Comparison of ENCODE assay signal across 8 cellular contexts in genomic region chr3:124860599-124860998, GRCh38. TPM values are rescaled to one million over a fixed set of nuclear protein-coding genes. Genes with fewer than 3 reads are reported as not detected.
DNase-seq lines count a peak whose midpoint lies in the region; ATAC-seq, FAIRE-seq and TF ChIP-seq lines count a peak whose summit lies in the region.
"Had no signal": no experiment of that assay in that cellular context is flagged by ENCODE, and none has a peak within 500 bp of the region (broad histone marks: within the 10 kb centered on the region; RNA-seq: fewer than 3 reads in every experiment).

No MANE protein-coding gene starts in this region.

- H3K36me3 ChIP-seq in endothelial cell of umbilical vein (ENCODE audit: control insufficient read depth in 2 of 2, extremely low read depth in 1 of 2, insufficient read depth in 2 of 2, low read length in 2 of 2) = no peaks in the 10 kb centered on the region
- no peaks in the 10 kb centered on the region for H3K36me3 ChIP-seq in aorta (ENCODE audit: control insufficient read depth in 1 of 2, insufficient read depth in 2 of 2, low read length in 1 of 2)

- CTCF ChIA-PET in endothelial cell of umbilical vein (lab: Charles Lee) = interaction anchor here (1.9 to 2.1 kb wide), 2 partner anchors 73 to 101 kb away, joined by 4 to 6 read pairs; no protein-coding TSS in a partner anchor

- H3K27ac ChIP-seq in endothelial cell of umbilical vein (ENCODE audit: insufficient read depth, low read depth, low read length) = peak overlapping the region; percentile 61
- H3K27ac ChIP-seq in aorta (ENCODE audit: low read depth in 1 of 2, low read length in 2 of 2) = peak overlapping the region in 1 of 2 donors; percentile 94

- dilution Hi-C loops in endothelial cell of umbilical vein (cut with MboI; ENCODE audit: extremely low pct_ligation_motif_present, low sequenced_read_pairs) = no loop called here

- no peak overlapping the region for H2AFZ ChIP-seq in endothelial cell of umbilical vein (ENCODE audit: low read depth, low read length)

- H3K4me2 ChIP-seq in endothelial cell of umbilical vein (ENCODE audit: insufficient read depth, low read length) = peak overlapping the region; percentile 40

- H4K20me1 ChIP-seq in endothelial cell of umbilical vein (replicated peaks; ENCODE audit: control insufficient read depth, extremely low read depth, insufficient read depth, low read length) = no peaks in the 10 kb centered on the region

- TF ChIP-seq POLR2A in endothelial cell of umbilical vein (IDR thresholded peaks at IDR 0.05; ENCODE audit: low read depth, low read length) = no peak

- peak; percentile 99 for FAIRE-seq in endothelial cell of umbilical vein (lab: Jason Lieb, UNC)

- intact Hi-C loops in endothelial cell of umbilical vein (cut with micrococcal nuclease) = loop anchor here (1.0 to 2.0 kb wide), 4 partner anchors 16 to 88 kb away; no protein-coding TSS in a partner anchor
- intact Hi-C loops in aorta (cut with DNase I) = no loop called here

- DNase-seq in M059J (ENCODE audit: low read depth) (peak; percentile 100), endothelial cell of umbilical vein (ENCODE audit: low read depth, low spot score) (peak; percentile 89), lung microvascular endothelial cell (ENCODE audit: low read depth in 2 of 2) (peak; percentile 61 to 96), aorta (peak; percentile 87 to 88), NCI-H345 (lab: John Stamatoyannopoulos, UW) (no peak), NK-92 (lab: John Stamatoyannopoulos, UW; ENCODE audit: unreplicated experiment) (no peak)
- DNase-seq: activated CD4-positive, alpha-beta memory T cell treated with anti-CD3 and anti-CD28 coated beads for 36 hours had no signal

- H3K4me1 ChIP-seq in endothelial cell of umbilical vein (ENCODE audit: control insufficient read depth, extremely low read depth, insufficient read depth, low read length) (peaks cover 34% of the 10 kb centered on the region), aorta (ENCODE audit: control insufficient read depth in 1 of 2, insufficient read depth in 2 of 2, low read length in 2 of 2) (peaks cover 3% of the 10 kb centered on the region in 2 donors)

- POLR2A ChIA-PET in endothelial cell of umbilical vein (lab: Charles Lee) = no interaction called here

- no peaks in the 10 kb centered on the region for H3K27me3 ChIP-seq in endothelial cell of umbilical vein (ENCODE audit: control insufficient read depth in 2 of 2, insufficient read depth in 2 of 2, low read length in 2 of 2)
- no peaks in the 10 kb centered on the region for H3K27me3 ChIP-seq in aorta (ENCODE audit: control insufficient read depth in 1 of 2, insufficient read depth in 2 of 2, low read length in 1 of 2)

- H3K9me3 ChIP-seq in endothelial cell of umbilical vein (replicated peaks; ENCODE audit: control insufficient read depth, insufficient read depth, low read length) (no peaks in the 10 kb centered on the region), aorta (ENCODE audit: control insufficient read depth, low read length) (no peaks in the 10 kb centered on the region)

- H3K79me2 ChIP-seq in endothelial cell of umbilical vein (ENCODE audit: control insufficient read depth, insufficient read depth, low read length) = peaks cover 2% of the 10 kb centered on the region

- 14 to 21% methylated on average over 1 of the region's 1 CpG for WGBS in aorta, 2 donors

- peak; percentile 74 for ATAC-seq in aorta (ENCODE audit: low FRiP score)
- ATAC-seq in activated CD4-positive, CD25-positive, alpha-beta regulatory T cell treated with anti-CD3 and anti-CD28 coated beads, Interleukin-2, amount 50 U/mL, for 24 hours = no peak

- no peak overlapping the region for H3K4me3 ChIP-seq in endothelial cell of umbilical vein (replicated peaks in 1 of 3; ENCODE audit: insufficient read depth in 1 of 3, low read depth in 1 of 3, low read length in 3 of 3)
- H3K4me3 ChIP-seq in aorta (ENCODE audit: low read length in 2 of 2) = no peak overlapping the region

- no peak for TF ChIP-seq CTCF in endothelial cell of umbilical vein (IDR thresholded peaks at IDR 0.05; ENCODE audit: extremely low read depth in 1 of 2, insufficient read depth in 1 of 2, low read depth in 1 of 2, low read length in 2 of 2)

- no peaks in the 10 kb centered on the region for H3K9me1 ChIP-seq in endothelial cell of umbilical vein (replicated peaks; ENCODE audit: control insufficient read depth, extremely low read depth, insufficient read depth, low read length)

- peak overlapping the region; percentile 17 for H3K9ac ChIP-seq in endothelial cell of umbilical vein (replicated peaks; ENCODE audit: extremely low read depth, insufficient read depth, low read length)

- BruUV-seq in endothelial cell of umbilical vein (replicated peaks; lab: Mats Ljungman, UMichigan) = no TSS peak

TF ChIP-seq in endothelial cell of umbilical vein, 7 proteins besides CTCF, POLR2A, EP300 and RAD21:
- peak; percentile 18 for TF ChIP-seq POLR2AphosphoS5 (IDR thresholded peaks at IDR 0.05; ENCODE audit: insufficient read depth, low read depth, low read length)
- TF ChIP-seq FOS (IDR thresholded peaks at IDR 0.05; ENCODE audit: borderline replicate concordance, insufficient read depth, low read length) = peak; percentile 79
- TF ChIP-seq EZH2 (IDR thresholded peaks at IDR 0.05; ENCODE audit: borderline replicate concordance, low read depth, low read length, severe bottlenecking) = no peak
- no peak for TF ChIP-seq MAX (IDR thresholded peaks at IDR 0.05; ENCODE audit: insufficient read depth, insufficient read length)
- no peak for TF ChIP-seq GATA2 (IDR thresholded peaks at IDR 0.05; ENCODE audit: insufficient read depth, insufficient read length, low read depth, low read length)
- TF ChIP-seq JUN (IDR thresholded peaks at IDR 0.05; ENCODE audit: borderline replicate concordance, insufficient read depth, insufficient read length, low read depth) = peak; percentile 35
- TF ChIP-seq MYC (IDR thresholded peaks at IDR 0.05; ENCODE audit: low read depth, low read length) = no peak

RNA-seq across cellular contexts. Expression of gene ITGB5, which starts 26.6 kb away (rescaled TPM):
- total RNA-seq in M059J (2014; rRNA removed; shearing (Covaris generic)) = 182 and 224 TPM in 2 replicates
- total RNA-seq in endothelial cell of umbilical vein = 144 TPM in 2 replicates
- 126 and 170 TPM in 2 replicates for polyA plus RNA-seq in endothelial cell of umbilical vein
- polyA plus RNA-seq in endothelial cell of umbilical vein (2011; cell fraction: cytosol; rRNA removed) = 161 and 176 TPM in 2 replicates
- polyA plus RNA-seq in endothelial cell of umbilical vein (2011; cell fraction: nucleus; rRNA removed) = 113 and 120 TPM in 2 replicates
- polyA plus RNA-seq in endothelial cell of umbilical vein (2012) = 102 and 144 TPM in 2 replicates
- polyA minus RNA-seq in endothelial cell of umbilical vein = 166 and 180 TPM in 2 replicates
- polyA minus RNA-seq in endothelial cell of umbilical vein (2011; cell fraction: cytosol; rRNA and poly(A)+ RNA removed) = 32.4 TPM
- polyA minus RNA-seq in endothelial cell of umbilical vein (2011; cell fraction: nucleus; rRNA and poly(A)+ RNA removed) = 36.5 and 59.5 TPM in 2 replicates
- 49.2 and 90.2 TPM in 2 replicates for total RNA-seq in lung microvascular endothelial cell
- 100 to 1,000 TPM; 332 to 369 TPM for total RNA-seq in aorta
- 100 to 1,000 TPM; 101 to 251 TPM for polyA plus RNA-seq in aorta

Comparison
In these comparisons a context has a peak if more than half of its experiments do, and no peak if none do; other contexts are left out.
1. DNase-seq: peak in M059J (single experiment), endothelial cell of umbilical vein (single experiment), lung microvascular endothelial cell (2 of 2) and aorta (2 of 2); none in NCI-H345 (single experiment) and NK-92 (single experiment).